1 cellular context compared by ENCODE assay signal in the genomic region with DNA sequence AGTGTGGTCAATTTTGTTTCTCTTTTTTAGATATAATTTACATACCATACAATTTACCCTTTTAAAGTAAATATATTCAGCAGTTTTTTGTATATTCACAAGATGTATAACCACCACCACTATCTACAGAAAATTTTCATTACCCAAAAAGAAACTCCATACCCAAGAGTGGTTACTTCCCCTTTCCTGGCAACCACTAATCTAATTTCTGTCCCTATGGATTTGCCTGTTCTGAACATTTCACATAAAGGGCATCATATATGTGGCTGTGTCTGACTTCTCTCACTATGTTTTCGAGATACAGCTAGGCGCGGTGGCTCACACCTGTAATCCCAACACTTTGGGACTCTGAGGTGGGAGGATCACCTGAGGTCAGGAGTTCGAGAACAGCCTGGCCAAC.
TF ChIP-seq lines count a peak whose summit lies in the region.

No MANE protein-coding gene starts in this region.

TF ChIP-seq in GM12878, 131 proteins besides CTCF, POLR2A, EP300 and RAD21:
- no peak for TF ChIP-seq POU2F2 (IDR thresholded peaks at IDR 0.05; ENCODE audit: borderline replicate concordance, low read depth, low read length)
- TF ChIP-seq, protein P1, sequence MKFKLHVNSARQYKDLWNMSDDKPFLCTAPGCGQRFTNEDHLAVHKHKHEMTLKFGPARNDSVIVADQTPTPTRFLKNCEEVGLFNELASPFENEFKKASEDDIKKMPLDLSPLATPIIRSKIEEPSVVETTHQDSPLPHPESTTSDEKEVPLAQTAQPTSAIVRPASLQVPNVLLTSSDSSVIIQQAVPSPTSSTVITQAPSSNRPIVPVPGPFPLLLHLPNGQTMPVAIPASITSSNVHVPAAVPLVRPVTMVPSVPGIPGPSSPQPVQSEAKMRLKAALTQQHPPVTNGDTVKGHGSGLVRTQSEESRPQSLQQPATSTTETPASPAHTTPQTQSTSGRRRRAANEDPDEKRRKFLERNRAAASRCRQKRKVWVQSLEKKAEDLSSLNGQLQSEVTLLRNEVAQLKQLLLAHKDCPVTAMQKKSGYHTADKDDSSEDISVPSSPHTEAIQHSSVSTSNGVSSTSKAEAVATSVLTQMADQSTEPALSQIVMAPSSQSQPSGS (IDR thresholded peaks at IDR 0.05; ENCODE audit: low read length): no peak
- TF ChIP-seq SREBF1 (IDR thresholded peaks at IDR 0.05; ENCODE audit: low read length): no peak
- no peak for TF ChIP-seq BCL11A (IDR thresholded peaks at IDR 0.05; ENCODE audit: low read depth, low read length)
- no peak for TF ChIP-seq GABPA (IDR thresholded peaks at IDR 0.05; ENCODE audit: low read depth)
- 0 out of 4 replicates have a peak, but pooled peaks have one; percentile 25 to 43 for TF ChIP-seq IKZF2 (IDR thresholded peaks at IDR 0.05)
- TF ChIP-seq MEF2B (IDR thresholded peaks at IDR 0.05; ENCODE audit: partially characterized antibody, poor library complexity, severe bottlenecking): peak; percentile 26
- TF ChIP-seq IKZF1 (conservative IDR thresholded peaks at IDR 0.05): 0 out of 2 replicates have a peak, but pooled peaks have one; percentile 28
- TF ChIP-seq TCF12 (IDR thresholded peaks at IDR 0.05; ENCODE audit: low read depth, low read length): no peak
- TF ChIP-seq NFYA (IDR thresholded peaks at IDR 0.05; ENCODE audit: borderline replicate concordance, low read depth, low read length): no peak
- TF ChIP-seq TARDBP (IDR thresholded peaks at IDR 0.05; ENCODE audit: borderline replicate concordance): no peak
TF ChIP-seq in GM12878: peak in this region for 3.
